ENCODE assay signal across 11 cellular contexts in the genomic region with DNA sequence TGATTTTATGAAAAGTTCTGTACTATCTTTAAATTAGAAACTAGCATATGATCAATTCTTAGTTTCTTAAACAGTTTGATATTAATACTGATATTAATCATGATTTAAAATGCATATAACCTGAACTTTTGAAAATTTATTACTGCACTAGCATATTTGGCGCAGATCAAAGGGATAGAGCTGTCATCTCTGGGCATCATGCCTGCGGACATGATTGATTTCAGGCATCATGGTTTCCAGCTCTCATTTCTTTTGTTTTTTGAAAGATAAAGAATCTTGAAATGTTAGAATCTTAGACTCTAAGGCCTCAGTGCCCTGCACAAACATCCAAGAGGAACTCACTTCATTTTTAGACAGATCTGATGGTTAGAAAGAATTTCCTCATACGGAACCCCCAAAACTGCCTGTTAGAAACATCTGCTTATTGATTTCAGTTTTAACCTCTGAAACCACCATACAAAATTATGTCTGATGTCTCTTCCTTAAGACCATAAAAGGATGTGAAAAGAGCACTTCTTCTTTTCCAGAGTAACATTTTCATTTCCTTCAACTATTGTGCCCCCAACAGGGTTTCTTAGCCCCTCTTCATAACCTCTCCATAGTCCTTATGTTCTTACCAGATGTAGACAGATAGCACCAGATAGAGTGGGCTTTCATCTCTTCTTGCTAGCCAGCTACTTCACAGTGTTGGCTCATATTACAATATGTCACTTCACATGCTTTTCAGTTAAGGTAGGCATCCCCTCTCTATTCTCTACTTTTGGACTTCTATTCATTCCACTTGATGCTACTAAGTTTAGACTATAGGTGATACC.
DNase-seq lines count a peak whose midpoint lies in the region; ATAC-seq and TF ChIP-seq lines count a peak whose summit lies in the region.
"Had no signal": no experiment of that assay in that cellular context is flagged by ENCODE, and none has a peak within 500 bp of the region (broad histone marks: within the 10 kb centered on the region; RNA-seq: fewer than 3 reads in every experiment).

No MANE protein-coding gene starts in this region.

- TF ChIP-seq CTCF in WTC11 (IDR thresholded peaks at IDR 0.05) (no peak), GM23338 (conservative IDR thresholded peaks at IDR 0.05; ENCODE audit: low read depth in 2 of 2) (no peak)

- H3K4me1 Mint-ChIP-seq in activated T-helper 1 cell treated with anti-CD3 and anti-CD28 coated beads, Interleukin-12 subunit alpha, Interleukin-12 subunit beta, Interleukin-2, Interleukin-4 antibody, amounts not matched to agents 30 ng/mL and 10 ng/mL and 1 ng/mL, durations not matched to agents 14 hours and 24 hours and 36 hours (ENCODE audit: low read depth): peaks cover 22% of the 10 kb centered on the region
- peaks cover 34% of the 10 kb centered on the region for H3K4me1 Mint-ChIP-seq in WTC11
- peaks cover 28% of the 10 kb centered on the region for H3K4me1 Mint-ChIP-seq in GM23338
- H3K4me1 Mint-ChIP-seq: neural crest cell had no signal

- H4K20me1 ChIP-seq in GM23338 (replicated peaks; ENCODE audit: insufficient read depth): no peaks in the 10 kb centered on the region

- no peaks in the 10 kb centered on the region for H3K9me3 Mint-ChIP-seq in activated T-helper 1 cell treated with anti-CD3 and anti-CD28 coated beads, Interleukin-12 subunit alpha, Interleukin-12 subunit beta, Interleukin-2, Interleukin-4 antibody, amounts not matched to agents 30 ng/mL and 10 ng/mL and 1 ng/mL, durations not matched to agents 14 hours and 24 hours and 36 hours
- H3K9me3 Mint-ChIP-seq in WTC11 (no peaks in the 10 kb centered on the region), GM23338 (no peaks in the 10 kb centered on the region)
- H3K9me3 Mint-ChIP-seq: neural crest cell had no signal

- no peaks in the 10 kb centered on the region for H3K27me3 ChIP-seq in GM23338 (ENCODE audit: insufficient read depth)

- intact Hi-C loops in activated T-helper 1 cell treated with anti-CD3 and anti-CD28 coated beads, Interleukin-12 subunit alpha, Interleukin-12 subunit beta, Interleukin-2, Interleukin-4 antibody, amounts not matched to agents 30 ng/mL and 10 ng/mL and 1 ng/mL, durations not matched to agents 14 hours and 24 hours and 36 hours (cut with micrococcal nuclease): no loop called here

- H3F3A ChIP-seq in GM23338 (replicated peaks; ENCODE audit: low read depth): no peaks in the 10 kb centered on the region

- H3K4me3 Mint-ChIP-seq in activated T-helper 1 cell treated with anti-CD3 and anti-CD28 coated beads, Interleukin-12 subunit alpha, Interleukin-12 subunit beta, Interleukin-2, Interleukin-4 antibody, amounts not matched to agents 30 ng/mL and 10 ng/mL and 1 ng/mL, durations not matched to agents 14 hours and 24 hours and 36 hours: no peak overlapping the region
- no peak overlapping the region for H3K4me3 Mint-ChIP-seq in WTC11
- H3K4me3 Mint-ChIP-seq in GM23338: no peak overlapping the region
- H3K4me3 Mint-ChIP-seq: neural crest cell had no signal

- no peak overlapping the region for H2AFZ ChIP-seq in GM23338

- H3K4me3 ChIP-seq in GM23338: no peak overlapping the region

- DNase-seq in SIG-M5 treated with dmso at 0.1 percent for 504 hours (lab: John Stamatoyannopoulos, UW; ENCODE audit: unreplicated experiment) (peak; percentile 95), WTC11 (ENCODE audit: low spot score) (no peak), NCI-H526 (lab: John Stamatoyannopoulos, UW) (no peak), GM23338 (ENCODE audit: low spot score) (no peak)
- no peak for DNase-seq in activated T-helper 1 cell treated with anti-CD3 and anti-CD28 coated beads, Interleukin-12 subunit alpha, Interleukin-12 subunit beta, Interleukin-2, Interleukin-4 antibody, amounts not matched to agents 30 ng/mL and 10 ng/mL and 1 ng/mL, durations not matched to agents 14 hours and 24 hours and 36 hours (ENCODE audit: low spot score)
- DNase-seq: aorta, foreskin melanocyte had no signal

- H3K4me2 ChIP-seq in GM23338: no peak overlapping the region

- no peaks in the 10 kb centered on the region for H3K27me3 Mint-ChIP-seq in activated T-helper 1 cell treated with anti-CD3 and anti-CD28 coated beads, Interleukin-12 subunit alpha, Interleukin-12 subunit beta, Interleukin-2, Interleukin-4 antibody, amounts not matched to agents 30 ng/mL and 10 ng/mL and 1 ng/mL, durations not matched to agents 14 hours and 24 hours and 36 hours (ENCODE audit: insufficient read depth)
- no peaks in the 10 kb centered on the region for H3K27me3 Mint-ChIP-seq in WTC11 (ENCODE audit: low read depth)
- no peaks in the 10 kb centered on the region for H3K27me3 Mint-ChIP-seq in GM23338 (ENCODE audit: insufficient read depth, low read depth, poor library complexity)

- no peaks in the 10 kb centered on the region for H3K79me2 ChIP-seq in GM23338 (replicated peaks; ENCODE audit: insufficient read depth)

- CTCF ChIA-PET in WTC11 (lab: Charles Lee): interaction anchor here (1.0 to 1.2 kb wide), 2 partner anchors 9 to 27 kb away, joined by 3 read pairs; no protein-coding TSS in a partner anchor

- H3K36me3 ChIP-seq in GM23338 (ENCODE audit: insufficient read depth): no peaks in the 10 kb centered on the region

- H3K4me1 ChIP-seq in GM23338 (ENCODE audit: insufficient read depth): peaks cover 22% of the 10 kb centered on the region

- POLR2A ChIA-PET in WTC11 (lab: Charles Lee): no interaction called here

- no peak overlapping the region for H3K27ac ChIP-seq in GM23338 (ENCODE audit: low read depth)

- ATAC-seq in GM18499 (IDR thresholded peaks at IDR 0.05; ENCODE audit: insufficient read depth, unreplicated experiment): peak; percentile 90
- ATAC-seq in GM21390 (IDR thresholded peaks at IDR 0.05; ENCODE audit: unreplicated experiment): peak; percentile 92
- peak; percentile 85 for ATAC-seq in HG03139 (IDR thresholded peaks at IDR 0.05; ENCODE audit: unreplicated experiment)
- no peak for ATAC-seq in WTC11
- ATAC-seq in GM23338: no peak

- no peaks in the 10 kb centered on the region for H3K9me2 ChIP-seq in GM23338 (ENCODE audit: insufficient read depth)

- no peak overlapping the region for H3K27ac Mint-ChIP-seq in activated T-helper 1 cell treated with anti-CD3 and anti-CD28 coated beads, Interleukin-12 subunit alpha, Interleukin-12 subunit beta, Interleukin-2, Interleukin-4 antibody, amounts not matched to agents 30 ng/mL and 10 ng/mL and 1 ng/mL, durations not matched to agents 14 hours and 24 hours and 36 hours
- no peak overlapping the region for H3K27ac Mint-ChIP-seq in WTC11
- no peak overlapping the region for H3K27ac Mint-ChIP-seq in GM23338

- H3K36me3 Mint-ChIP-seq in activated T-helper 1 cell treated with anti-CD3 and anti-CD28 coated beads, Interleukin-12 subunit alpha, Interleukin-12 subunit beta, Interleukin-2, Interleukin-4 antibody, amounts not matched to agents 30 ng/mL and 10 ng/mL and 1 ng/mL, durations not matched to agents 14 hours and 24 hours and 36 hours (ENCODE audit: low read depth): no peaks in the 10 kb centered on the region
- no peaks in the 10 kb centered on the region for H3K36me3 Mint-ChIP-seq in WTC11
- no peaks in the 10 kb centered on the region for H3K36me3 Mint-ChIP-seq in GM23338 (ENCODE audit: low read depth)

TF ChIP-seq in WTC11, 78 proteins besides CTCF, POLR2A, EP300 and RAD21 (continues in another document):
- no peak for TF ChIP-seq TEAD1 (CRISPR knock-in tag; IDR thresholded peaks at IDR 0.05)
- TF ChIP-seq, protein P1, sequence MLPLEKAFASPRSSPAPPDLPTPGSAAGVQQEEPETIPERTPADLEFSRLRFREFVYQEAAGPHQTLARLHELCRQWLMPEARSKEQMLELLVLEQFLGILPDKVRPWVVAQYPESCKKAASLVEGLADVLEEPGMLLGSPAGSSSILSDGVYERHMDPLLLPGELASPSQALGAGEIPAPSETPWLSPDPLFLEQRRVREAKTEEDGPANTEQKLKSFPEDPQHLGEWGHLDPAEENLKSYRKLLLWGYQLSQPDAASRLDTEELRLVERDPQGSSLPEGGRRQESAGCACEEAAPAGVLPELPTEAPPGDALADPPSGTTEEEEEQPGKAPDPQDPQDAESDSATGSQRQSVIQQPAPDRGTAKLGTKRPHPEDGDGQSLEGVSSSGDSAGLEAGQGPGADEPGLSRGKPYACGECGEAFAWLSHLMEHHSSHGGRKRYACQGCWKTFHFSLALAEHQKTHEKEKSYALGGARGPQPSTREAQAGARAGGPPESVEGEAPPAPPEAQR (CRISPR knock-in tag; IDR thresholded peaks at IDR 0.05): no peak
- TF ChIP-seq ZNF121 (CRISPR knock-in tag; IDR thresholded peaks at IDR 0.05): no peak
- TF ChIP-seq, protein P2, sequence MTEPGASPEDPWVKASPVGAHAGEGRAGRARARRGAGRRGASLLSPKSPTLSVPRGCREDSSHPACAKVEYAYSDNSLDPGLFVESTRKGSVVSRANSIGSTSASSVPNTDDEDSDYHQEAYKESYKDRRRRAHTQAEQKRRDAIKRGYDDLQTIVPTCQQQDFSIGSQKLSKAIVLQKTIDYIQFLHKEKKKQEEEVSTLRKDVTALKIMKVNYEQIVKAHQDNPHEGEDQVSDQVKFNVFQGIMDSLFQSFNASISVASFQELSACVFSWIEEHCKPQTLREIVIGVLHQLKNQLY (CRISPR knock-in tag; IDR thresholded peaks at IDR 0.05): no peak
- no peak for TF ChIP-seq NFE2L1 (CRISPR knock-in tag; IDR thresholded peaks at IDR 0.05)
- no peak for TF ChIP-seq ESRRA (CRISPR knock-in tag; IDR thresholded peaks at IDR 0.05; ENCODE audit: borderline replicate concordance)

TF ChIP-seq in GM23338, 12 proteins besides CTCF, POLR2A, EP300 and RAD21:
- TF ChIP-seq EZH2phosphoT487 (IDR thresholded peaks at IDR 0.05; ENCODE audit: unreplicated experiment) (no peak), EZH2 (IDR thresholded peaks at IDR 0.05; ENCODE audit: low read depth, unreplicated experiment) (no peak)

Comparison
In these comparisons a context has a peak if more than half of its experiments do, and no peak if none do; other contexts are left out.
1. ATAC-seq: peak in GM18499 (single experiment), GM21390 (single experiment) and HG03139 (single experiment); none in WTC11 (single experiment) and GM23338 (single experiment).